In the genomic region with DNA sequence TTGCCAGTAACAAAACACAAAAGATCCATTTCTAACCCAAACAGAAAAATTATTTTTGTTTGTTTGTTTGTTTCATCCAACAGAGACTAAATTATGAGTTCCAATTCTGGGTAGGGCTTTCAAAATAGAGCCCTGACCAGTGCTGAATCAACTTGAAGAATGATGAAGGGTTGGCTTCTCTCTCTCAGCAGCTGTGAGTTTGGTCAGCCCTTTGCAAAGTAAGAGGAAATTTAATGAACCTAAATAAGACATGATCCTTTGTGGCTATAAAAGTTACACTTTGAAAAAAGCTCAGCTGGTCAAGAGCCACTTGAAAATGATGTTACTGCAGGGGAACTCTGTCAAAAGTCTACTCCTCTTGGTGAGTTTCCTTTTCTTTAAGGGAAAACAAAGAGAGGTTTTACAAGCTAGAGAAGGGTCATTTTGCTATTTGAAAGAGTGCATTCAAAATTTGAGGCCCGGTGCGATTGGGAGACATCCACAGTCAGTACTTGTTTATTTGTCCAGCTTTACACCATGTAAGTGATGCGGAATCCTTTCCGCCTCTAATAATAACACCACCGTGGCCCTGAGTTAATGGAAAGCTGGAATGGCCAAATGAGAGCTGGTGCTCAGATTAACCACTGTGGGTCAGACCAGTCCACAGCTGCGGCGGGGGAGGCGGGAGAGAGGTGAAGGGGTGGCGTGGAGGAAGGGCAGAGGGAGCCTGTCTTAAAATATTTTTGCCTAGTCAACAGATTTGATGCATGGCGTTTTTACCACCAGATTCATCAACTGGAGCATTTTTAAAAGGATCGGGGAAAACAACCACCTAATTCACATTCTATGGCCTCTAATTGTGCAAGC, we compare ENCODE assay signal across 12 cellular contexts.
DNase-seq lines count a peak whose midpoint lies in the region; ATAC-seq and TF ChIP-seq lines count a peak whose summit lies in the region.
"Had no signal": no experiment of that assay in that cellular context is flagged by ENCODE, and none has a peak within 500 bp of the region (broad histone marks: within the 10 kb centered on the region; RNA-seq: fewer than 3 reads in every experiment).

No MANE protein-coding gene starts in this region.

- no peak overlapping the region for H4K5ac ChIP-seq in mesendoderm (ENCODE audit: low read length)

- peaks cover 74% of the 10 kb centered on the region for H3K27me3 Mint-ChIP-seq in brain
- H3K27me3 Mint-ChIP-seq in CD8-positive, alpha-beta T cell (ENCODE audit: low read depth): peaks cover 11% of the 10 kb centered on the region

- H3K4me2 ChIP-seq in mesendoderm (ENCODE audit: low read length): no peak overlapping the region

- peak overlapping the region in 4 of 5 experiments; percentile 18 to 55 (median 32) for H3K4me3 Mint-ChIP-seq in brain
- no peak overlapping the region for H3K4me3 Mint-ChIP-seq in CD8-positive, alpha-beta T cell

- H3K4me3 ChIP-seq in CD8-positive, alpha-beta T cell (ENCODE audit: low read depth, low read length): no peak overlapping the region
- no peak overlapping the region for H3K4me3 ChIP-seq in mesendoderm (ENCODE audit: low read length)

- no CpG with 5 or more reads among the region's 11 CpGs for WGBS in mesendoderm (ENCODE audit: extremely low coverage, insufficient coverage, low lambda C conversion rate)

- no peak overlapping the region for H2BK120ac ChIP-seq in mesendoderm (ENCODE audit: low read depth, low read length)

- POLR2A ChIA-PET in CD8-positive, alpha-beta T cell (lab: Charles Lee): no interaction called here

- H2AK5ac ChIP-seq in mesendoderm (ENCODE audit: low read length): no peak overlapping the region

- no peaks in the 10 kb centered on the region for H3K4me1 ChIP-seq in CD8-positive, alpha-beta T cell (ENCODE audit: insufficient read depth, low read length)
- peaks cover 4% of the 10 kb centered on the region for H3K4me1 ChIP-seq in mesendoderm (ENCODE audit: control insufficient read depth, low read depth, low read length)

- no peak for TF ChIP-seq POLR2A in erythroblast (IDR thresholded peaks at IDR 0.05; ENCODE audit: low read length)

- no peaks in the 10 kb centered on the region for H3K9me3 ChIP-seq in CD8-positive, alpha-beta T cell (ENCODE audit: low read length)

- H3K27ac ChIP-seq in CD8-positive, alpha-beta T cell (ENCODE audit: low read depth, low read length): no peak overlapping the region
- H3K27ac ChIP-seq in mesendoderm (ENCODE audit: low read depth, low read length): no peak overlapping the region

- H3K4me1 Mint-ChIP-seq in brain: peaks cover 41% of the 10 kb centered on the region
- no peaks in the 10 kb centered on the region for H3K4me1 Mint-ChIP-seq in CD8-positive, alpha-beta T cell (ENCODE audit: low read depth)

- intact Hi-C loops in CD8-positive, alpha-beta T cell (cut with DNase I, micrococcal nuclease): no loop called here

- no peak overlapping the region for H3K18ac ChIP-seq in mesendoderm (ENCODE audit: low read length)

- no peak overlapping the region for H4K8ac ChIP-seq in mesendoderm (ENCODE audit: low read depth, low read length)

- H3K27me3 ChIP-seq in CD8-positive, alpha-beta T cell (ENCODE audit: insufficient read depth, low read length): no peaks in the 10 kb centered on the region
- H3K27me3 ChIP-seq in mesendoderm (ENCODE audit: insufficient read depth, low read length, poor library complexity): no peaks in the 10 kb centered on the region

- no peaks in the 10 kb centered on the region for H3K36me3 ChIP-seq in CD8-positive, alpha-beta T cell (ENCODE audit: insufficient read depth, low read length)
- H3K36me3 ChIP-seq in mesendoderm (ENCODE audit: control insufficient read depth, insufficient read depth, low read length): no peaks in the 10 kb centered on the region

- H3K23ac ChIP-seq in mesendoderm (ENCODE audit: low read length): no peak overlapping the region

- CTCF ChIA-PET in CD8-positive, alpha-beta T cell (lab: Charles Lee): no interaction called here

- H2BK15ac ChIP-seq in mesendoderm (replicated peaks; ENCODE audit: low read depth): no peak overlapping the region

- H3K27ac Mint-ChIP-seq in brain: peak overlapping the region in 4 of 5 experiments; percentile 19 to 80 (median 55)
- no peak overlapping the region for H3K27ac Mint-ChIP-seq in CD8-positive, alpha-beta T cell

- H2BK5ac ChIP-seq in mesendoderm (ENCODE audit: low read length): no peak overlapping the region

- H3K9me3 Mint-ChIP-seq in brain: peaks cover 0 to 7% (median 3%) of the 10 kb centered on the region in 5 experiments
- no peaks in the 10 kb centered on the region for H3K9me3 Mint-ChIP-seq in CD8-positive, alpha-beta T cell

- no peaks in the 10 kb centered on the region for H3K79me1 ChIP-seq in mesendoderm (ENCODE audit: low read length)

- TF ChIP-seq CTCF in brain (conservative IDR thresholded peaks at IDR 0.05): no peak
- TF ChIP-seq CTCF in CD8-positive, alpha-beta T cell (IDR thresholded peaks at IDR 0.05): no peak

- H3K56ac ChIP-seq in mesendoderm (ENCODE audit: low read length): no peak overlapping the region

- DNase-seq in NCI-H510A treated with DMSO at 0.1 percent for 48 hours (lab: John Stamatoyannopoulos, UW): peak; percentile 27
- no peak for DNase-seq in NCI-H510A (lab: John Stamatoyannopoulos, UW)
- peak; percentile 46 for DNase-seq in midbrain (lab: John Stamatoyannopoulos, UW)
- DNase-seq in ureter (ENCODE audit: low spot score): peak; percentile 45
- no peak for DNase-seq in erythroblast (lab: John Stamatoyannopoulos, UW)
- DNase-seq in CD8-positive, alpha-beta T cell: no peak
- no peak for DNase-seq in mesendoderm
- DNase-seq: activated T-cell treated with anti-CD3 and anti-CD28 coated beads for 4 hours; Calu3; central memory CD4-positive, alpha-beta T cell; stimulated activated CD4-positive, alpha-beta T cell treated with anti-CD3 and anti-CD28 coated beads, Interleukin-4, amount 100 ng/mL, for 4 hours had no signal

- ATAC-seq in CD8-positive, alpha-beta T cell: no peak

- no peak overlapping the region for H3K9ac ChIP-seq in mesendoderm (ENCODE audit: low read length)

- no peaks in the 10 kb centered on the region for H3K36me3 Mint-ChIP-seq in brain
- no peaks in the 10 kb centered on the region for H3K36me3 Mint-ChIP-seq in CD8-positive, alpha-beta T cell

- no peaks in the 10 kb centered on the region for H3K79me2 ChIP-seq in mesendoderm (ENCODE audit: control insufficient read depth, insufficient read depth, low read length)

- H3K4ac ChIP-seq in mesendoderm (ENCODE audit: low read depth, low read length): no peak overlapping the region

Comparison
In these comparisons a context has a peak if more than half of its experiments do, and no peak if none do; other contexts are left out.
1. DNase-seq: peak in NCI-H510A treated with DMSO at 0.1 percent for 48 hours (single experiment), midbrain (single experiment) and ureter (single experiment); none in NCI-H510A (single experiment), erythroblast (0 of 2), CD8-positive, alpha-beta T cell (0 of 7) and mesendoderm (single experiment).